Comparison of ENCODE assay signal across 8 cellular contexts in genomic region chr13:94435604-94436226, GRCh38. TPM values are rescaled to one million over a fixed set of nuclear protein-coding genes. Genes with fewer than 3 reads are reported as not detected.
A peak's percentile ranks its signal among the peaks of the same experiment; 100 is the strongest.
DNase-seq lines count a peak whose midpoint lies in the region; ATAC-seq and TF ChIP-seq lines count a peak whose summit lies in the region.

No MANE protein-coding gene starts in this region.

- H3K4me3 ChIP-seq in BJ (ENCODE audit: low read depth, low read length) (no peak overlapping the region), mammary epithelial cell (replicated peaks in 1 of 3; ENCODE audit: insufficient read depth in 1 of 3, low read depth in 2 of 3, low read length in 3 of 3) (no peak overlapping the region), uterus (no peak overlapping the region)

- DNase-seq in BJ (ENCODE audit: low read depth) (peak; percentile 2), NCI-H82 (lab: John Stamatoyannopoulos, UW) (peak; percentile 91), mammary epithelial cell (peak; percentile 28), left lobe of liver (ENCODE audit: low spot score) (no peak), uterus (no peak)

- peak; percentile 57 for ATAC-seq in GM18519 (IDR thresholded peaks at IDR 0.05; ENCODE audit: low FRiP score, unreplicated experiment)
- peak; percentile 52 for ATAC-seq in HG03565 (IDR thresholded peaks at IDR 0.05; ENCODE audit: unreplicated experiment)
- ATAC-seq in left lobe of liver: peak; percentile 93
- no peak for ATAC-seq in HG02840 (IDR thresholded peaks at IDR 0.05; ENCODE audit: low FRiP score, unreplicated experiment)

- no peak overlapping the region for H2AFZ ChIP-seq in mammary epithelial cell (ENCODE audit: low read depth, low read length)

- POLR2A ChIA-PET in BJ (lab: Charles Lee): no interaction called here

- intact Hi-C loops in mammary epithelial cell (cut with micrococcal nuclease): loop anchor here (1.0 to 10.0 kb wide), 4 partner anchors 114 to 969 kb away; no protein-coding TSS in a partner anchor
- intact Hi-C loops in uterus (cut with DNase I; ENCODE audit: low total_unique reads): loop anchor here (10.0 kb wide), 1 partner anchor 189 kb away; no protein-coding TSS in a partner anchor

- BruUV-seq in mammary epithelial cell (replicated peaks; lab: Mats Ljungman, UMichigan): no TSS peak

- no peaks in the 10 kb centered on the region for H3K79me2 ChIP-seq in mammary epithelial cell (ENCODE audit: insufficient read depth, low read length)

- no peak overlapping the region for H3K4me2 ChIP-seq in mammary epithelial cell (ENCODE audit: insufficient read depth, low read depth, low read length)

- CTCF ChIA-PET in BJ (lab: Yijun Ruan, JAX): interaction anchor here (0.5 to 4.0 kb wide), 20 partner anchors 9 to 232 kb away, joined by 3 to 67 read pairs (median 4); partner anchors contain the start of genes DCT and TGDS
- CTCF ChIA-PET in mammary epithelial cell (lab: Charles Lee; ENCODE audit: low non-redundant PET): interaction anchor here (0.6 to 1.5 kb wide), 4 partner anchors 113 to 182 kb away, joined by 3 to 13 read pairs (median 8); partner anchors contain the start of gene TGDS

- no peak for TF ChIP-seq POLR2A in uterus (IDR thresholded peaks at IDR 0.05)

- TF ChIP-seq CTCF in BJ (IDR thresholded peaks at IDR 0.05; ENCODE audit: insufficient read depth, low read depth, low read length): peak; percentile 62
- TF ChIP-seq CTCF in mammary epithelial cell (conservative IDR thresholded peaks at IDR 0.05 in 1 of 2, IDR thresholded peaks at IDR 0.05 in 1 of 2; ENCODE audit: extremely low read depth in 1 of 2, insufficient read depth in 1 of 2, low read depth in 1 of 2, low read length in 2 of 2): peak; percentile 45 to 61
- TF ChIP-seq CTCF in uterus (IDR thresholded peaks at IDR 0.05): peak; percentile 47 to 61 (median 57)

- H4K20me1 ChIP-seq in mammary epithelial cell (ENCODE audit: insufficient read depth, low read length): no peaks in the 10 kb centered on the region

- H3K36me3 ChIP-seq in BJ (ENCODE audit: control insufficient read depth, insufficient read depth, low read length) (no peaks in the 10 kb centered on the region), mammary epithelial cell (ENCODE audit: insufficient read depth, low read length) (no peaks in the 10 kb centered on the region), uterus (no peaks in the 10 kb centered on the region)

- dilution Hi-C loops in mammary epithelial cell (cut with HindIII; ENCODE audit: low sequenced_read_pairs): no loop called here

- 34% methylated on average over 4 of the region's 4 CpGs for WGBS in mammary epithelial cell (ENCODE audit: low coverage, missing lambda C conversion rate)

- no peaks in the 10 kb centered on the region for H3K27me3 ChIP-seq in BJ (ENCODE audit: control insufficient read depth, insufficient read depth, low read length)
- H3K27me3 ChIP-seq in mammary epithelial cell (ENCODE audit: insufficient read depth, low read length): peaks cover 3% of the 10 kb centered on the region
- H3K27me3 ChIP-seq in uterus: no peaks in the 10 kb centered on the region

- in situ Hi-C loops in mammary epithelial cell (cut with MboI; ENCODE audit: low sequenced_read_pairs in 2 of 2): loop anchor here (5.0 kb wide), 2 partner anchors 177 to 187 kb away; no protein-coding TSS in a partner anchor

- no peaks in the 10 kb centered on the region for H3K9me3 ChIP-seq in mammary epithelial cell (replicated peaks; ENCODE audit: insufficient read depth, low read length)
- no peaks in the 10 kb centered on the region for H3K9me3 ChIP-seq in uterus

- H3K9ac ChIP-seq in mammary epithelial cell (ENCODE audit: insufficient read depth, low read length): no peak overlapping the region

- H3K27ac ChIP-seq in mammary epithelial cell (ENCODE audit: insufficient read depth, low read depth, low read length) (no peak overlapping the region), uterus (no peak overlapping the region)

- no peaks in the 10 kb centered on the region for H3K4me1 ChIP-seq in mammary epithelial cell (ENCODE audit: insufficient read depth, low read length)
- H3K4me1 ChIP-seq in uterus: no peaks in the 10 kb centered on the region

RNA-seq across cellular contexts. Expression of gene DCT, which starts 43.8 kb away (rescaled TPM):
- polyA plus RNA-seq in BJ (2011; rRNA removed): 0.07 TPM in 1 of 2 replicates, not detected in the other
- polyA minus RNA-seq in BJ (2011; rRNA and poly(A)+ RNA removed): not detected in 2 replicates
- not detected for total RNA-seq in mammary epithelial cell
- not detected for polyA plus RNA-seq in mammary epithelial cell
- not detected for polyA minus RNA-seq in mammary epithelial cell
- 0.30 TPM for total RNA-seq in left lobe of liver
- total RNA-seq in uterus: under 1 TPM in 3 of 4 donors, not detected in 1; 0.76 to 0.91 (median 0.88) TPM

Comparison
In these comparisons a context has a peak if more than half of its experiments do, and no peak if none do; other contexts are left out.
1. DNase-seq: peak in BJ (single experiment), NCI-H82 (single experiment) and mammary epithelial cell (single experiment); none in left lobe of liver (single experiment) and uterus (0 of 2).
2. Peak in every context shown above with its lines, with median percentiles within 50 percentile points of each other: CTCF ChIP-seq.